16 cellular contexts compared by ENCODE assay signal in genomic region chr11:19426022-19426718, GRCh38.
DNase-seq lines count a peak whose midpoint lies in the region; ATAC-seq and TF ChIP-seq lines count a peak whose summit lies in the region.
"Had no signal": no experiment of that assay in that cellular context is flagged by ENCODE, and none has a peak within 500 bp of the region (broad histone marks: within the 10 kb centered on the region; RNA-seq: fewer than 3 reads in every experiment).

No MANE protein-coding gene starts in this region.

- no peak overlapping the region for H3K9ac ChIP-seq in BLaER1

- no peaks in the 10 kb centered on the region for H3K9me2 ChIP-seq in OCI-LY7 (ENCODE audit: insufficient read depth, low read length)

- no peak overlapping the region for H3K27ac ChIP-seq in BLaER1
- no peak overlapping the region for H3K27ac ChIP-seq in OCI-LY7 (ENCODE audit: low read depth, low read length, poor library complexity, severe bottlenecking)

- H3K4me1 ChIP-seq in BLaER1 = peaks cover 23% of the 10 kb centered on the region
- H3K4me1 ChIP-seq in OCI-LY7 (ENCODE audit: insufficient read depth, low read length, poor library complexity, severe bottlenecking) = peaks cover 58% of the 10 kb centered on the region

- no TSS peak for BruUV-seq in OCI-LY7 (replicated peaks; lab: Mats Ljungman, UMichigan)

- H3K36me3 ChIP-seq in BLaER1 (no peaks in the 10 kb centered on the region), OCI-LY7 (ENCODE audit: insufficient read depth, low read length) (no peaks in the 10 kb centered on the region)

- peak; percentile 51 for ATAC-seq in left ventricle myocardium superior

- H2AFZ ChIP-seq in OCI-LY7 (ENCODE audit: low read length) = peak overlapping the region; percentile 84; the same call in 1 of the 2 replicates

- H3K9me3 ChIP-seq in BLaER1 (no peaks in the 10 kb centered on the region), OCI-LY7 (ENCODE audit: low read length) (no peaks in the 10 kb centered on the region)

- TF ChIP-seq CTCF in OCI-LY7 (conservative IDR thresholded peaks at IDR 0.05; ENCODE audit: low read length) = no peak

- H3K4me2 ChIP-seq in BLaER1 = peak overlapping the region; percentile 5; the same call in 1 of the 2 replicates
- H3K4me2 ChIP-seq in OCI-LY7 (ENCODE audit: low read length) = peak overlapping the region; percentile 33

- H3K79me2 ChIP-seq in OCI-LY7 (ENCODE audit: insufficient read depth, low read depth, low read length) = no peaks in the 10 kb centered on the region

- CTCF ChIA-PET in OCI-LY7 (lab: Charles Lee; ENCODE audit: unreplicated experiment) = no interaction called here

- H3K4me3 ChIP-seq in BLaER1 (no peak overlapping the region), OCI-LY7 (ENCODE audit: low read depth, low read length, poor library complexity, severe bottlenecking) (no peak overlapping the region)

- DNase-seq in OCI-LY7 (ENCODE audit: low spot score) = no peak
- no peak for DNase-seq in left ventricle myocardium superior
- DNase-seq in stromal cell of bone marrow (ENCODE audit: low read depth) = peak; percentile 65
- no peak for DNase-seq in T1000 (lab: John Stamatoyannopoulos, UW)
- no peak for DNase-seq in activated CD4-positive, alpha-beta T cell treated with anti-CD3 and anti-CD28 coated beads for 4 hours
- no peak for DNase-seq in mesenteric fat pad (ENCODE audit: low spot score)
- DNase-seq: ACHN; CD4-positive, alpha-beta memory T cell; DMS153; GDM1; KG1; NCI-H1417 treated with DMSO at 0.1 percent for 48 hours; NCI-H187 treated with DMSO at 0.1 percent for 48 hours; NCI-H226; SIG-M5 had no signal

- H4K20me1 ChIP-seq in BLaER1 (no peaks in the 10 kb centered on the region), OCI-LY7 (ENCODE audit: insufficient read depth, low read length) (no peaks in the 10 kb centered on the region)

- POLR2A ChIA-PET in OCI-LY7 (lab: Charles Lee) = interaction anchor here (0.6 kb wide), 1 partner anchor 75 kb away, joined by 7 read pairs; no protein-coding TSS in a partner anchor

- intact Hi-C loops in OCI-LY7 (cut with micrococcal nuclease; ENCODE audit: unreplicated experiment) (no loop called here), left ventricle myocardium superior (cut with micrococcal nuclease) (no loop called here)

- no peaks in the 10 kb centered on the region for H3K27me3 ChIP-seq in BLaER1
